ENCODE assay signal across 7 cellular contexts in genomic region chr13:18248533-18249240, GRCh38.
A peak's percentile ranks its signal among the peaks of the same experiment; 100 is the strongest.
DNase-seq lines count a peak whose midpoint lies in the region; ATAC-seq and TF ChIP-seq lines count a peak whose summit lies in the region.
"Not testable (repeated sequence)": the region's sequence is repeated elsewhere in the genome, so short reads cannot be mapped to it uniquely, and the experiment has no call there.

No MANE protein-coding gene starts in this region.

- intact Hi-C loops in cardiac septum (cut with DNase I) = not testable (repeated sequence)

- not testable (repeated sequence) for H2AFZ ChIP-seq in neural progenitor cell (replicated peaks)

- H3K79me2 ChIP-seq in neural progenitor cell (ENCODE audit: low read depth) = not testable (repeated sequence)

- H4K20me1 ChIP-seq in neural progenitor cell (ENCODE audit: low read depth) = not testable (repeated sequence)

- H3K4me3 Mint-ChIP-seq in endothelial cell (ENCODE audit: unreplicated experiment) (peak overlapping the region; percentile 76), neural progenitor cell (peak overlapping the region; percentile 22)
- not testable (repeated sequence) for H3K4me3 Mint-ChIP-seq in memory B cell

- peaks cover 12% of the 10 kb centered on the region for H3K9me3 Mint-ChIP-seq in endothelial cell (ENCODE audit: unreplicated experiment)
- not testable (repeated sequence) for H3K9me3 Mint-ChIP-seq in memory B cell
- peaks cover 35% of the 10 kb centered on the region for H3K9me3 Mint-ChIP-seq in neural progenitor cell

- H3K9me3 ChIP-seq in neural progenitor cell (ENCODE audit: low read depth) = not testable (repeated sequence)

- H3K4me3 ChIP-seq in choroid plexus epithelial cell (ENCODE audit: low read depth, low read length); neural progenitor cell: not testable (repeated sequence)

- ATAC-seq in memory B cell (ENCODE audit: low read depth) = not testable (repeated sequence)

- not testable (repeated sequence) for H3K4me1 ChIP-seq in neural progenitor cell

- H3K4me2 ChIP-seq in neural progenitor cell = not testable (repeated sequence)

- DNase-seq in DMS 273 (lab: John Stamatoyannopoulos, UW; ENCODE audit: unreplicated experiment) (peak; percentile 8), NCI-H82 (lab: John Stamatoyannopoulos, UW) (peak; percentile 43), choroid plexus epithelial cell (ENCODE audit: low read depth) (peak; percentile 4), cardiac septum (ENCODE audit: low spot score) (peak; percentile 55)
- DNase-seq in endothelial cell (ENCODE audit: low spot score); memory B cell (ENCODE audit: low spot score in 2 of 2); neural progenitor cell (ENCODE audit: low spot score): not testable (repeated sequence)

- peaks cover 10% of the 10 kb centered on the region for H3K27me3 Mint-ChIP-seq in endothelial cell (ENCODE audit: unreplicated experiment)
- not testable (repeated sequence) for H3K27me3 Mint-ChIP-seq in memory B cell; neural progenitor cell (ENCODE audit: insufficient read depth, low read depth)

- not testable (repeated sequence) for TF ChIP-seq CTCF in choroid plexus epithelial cell (conservative IDR thresholded peaks at IDR 0.05; ENCODE audit: low read depth, low read length); endothelial cell (IDR thresholded peaks at IDR 0.05; ENCODE audit: unreplicated experiment); neural progenitor cell (IDR thresholded peaks at IDR 0.05)

- not testable (repeated sequence) for H3F3A ChIP-seq in neural progenitor cell (ENCODE audit: low read depth)

- H3K27ac ChIP-seq in neural progenitor cell = not testable (repeated sequence)

- not testable (repeated sequence) for H3K27me3 ChIP-seq in neural progenitor cell

- peaks cover 11% of the 10 kb centered on the region for H3K36me3 Mint-ChIP-seq in endothelial cell (ENCODE audit: low read depth, unreplicated experiment)
- not testable (repeated sequence) for H3K36me3 Mint-ChIP-seq in memory B cell, neural progenitor cell

- H3K36me3 ChIP-seq in neural progenitor cell = not testable (repeated sequence)

- not testable (repeated sequence) for H3K9ac ChIP-seq in neural progenitor cell

- H3K27ac Mint-ChIP-seq in endothelial cell (ENCODE audit: unreplicated experiment) (peak overlapping the region; percentile 80), memory B cell (peak overlapping the region; percentile 12)
- H3K27ac Mint-ChIP-seq in neural progenitor cell = not testable (repeated sequence)

- H3K4me1 Mint-ChIP-seq in endothelial cell (ENCODE audit: unreplicated experiment); neural progenitor cell: not testable (repeated sequence)
- H3K4me1 Mint-ChIP-seq in memory B cell = peaks cover 11% of the 10 kb centered on the region
